ENCODE assay signal across 17 cellular contexts in the genomic region with DNA sequence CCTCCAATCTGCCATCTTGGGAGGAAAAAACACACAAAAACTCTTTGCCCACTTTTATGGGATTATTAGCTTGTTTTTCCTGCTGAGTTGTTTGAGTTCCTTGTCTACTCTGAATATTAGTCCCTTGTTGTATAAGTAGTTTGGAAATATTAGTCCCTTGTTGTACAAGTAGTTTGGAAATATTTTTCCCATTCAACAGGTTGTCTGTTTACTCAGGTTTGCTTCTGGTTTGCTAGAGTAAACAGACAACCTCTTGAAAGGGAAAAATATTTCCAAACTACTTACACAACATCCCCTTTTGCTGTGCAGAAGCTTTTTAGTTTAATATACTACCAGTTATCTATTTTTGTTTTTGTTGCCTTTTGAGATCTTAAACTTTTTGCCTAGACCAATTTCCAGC.
DNase-seq lines count a peak whose midpoint lies in the region; ATAC-seq, FAIRE-seq and TF ChIP-seq lines count a peak whose summit lies in the region.
"Had no signal": no experiment of that assay in that cellular context is flagged by ENCODE, and none has a peak within 500 bp of the region (broad histone marks: within the 10 kb centered on the region; RNA-seq: fewer than 3 reads in every experiment).

No MANE protein-coding gene starts in this region.

- POLR2A ChIA-PET in HepG2 (lab: Yijun Ruan, JAX) = no interaction called here

- no peak for TF ChIP-seq CTCF in HepG2 (CRISPR knock-in tag; IDR thresholded peaks at IDR 0.05)
- no peak for TF ChIP-seq CTCF in right lobe of liver (IDR thresholded peaks at IDR 0.05)
- no peak for TF ChIP-seq CTCF in LNCaP clone FGC (IDR thresholded peaks at IDR 0.05; ENCODE audit: control insufficient read depth, extremely low read depth, insufficient read depth)
- TF ChIP-seq CTCF in lower lobe of right lung (IDR thresholded peaks at IDR 0.05) = no peak
- no peak for TF ChIP-seq CTCF in upper lobe of right lung (IDR thresholded peaks at IDR 0.05)

- H3K4me3 ChIP-seq in HepG2 (replicated peaks in 1 of 3; ENCODE audit: insufficient read depth in 1 of 3, low read depth in 2 of 3, low read length in 3 of 3) (no peak overlapping the region), right lobe of liver (no peak overlapping the region), LNCaP clone FGC (ENCODE audit: low read depth, low read length) (no peak overlapping the region), lower lobe of right lung (no peak overlapping the region), upper lobe of right lung (no peak overlapping the region), neuronal stem cell (ENCODE audit: low read length in 2 of 2) (no peak overlapping the region)
- H3K4me3 ChIP-seq: A549, GM23248, HAP-1 had no signal

- no peaks in the 10 kb centered on the region for H3K79me1 ChIP-seq in neuronal stem cell (ENCODE audit: low read depth, low read length)

- no peak overlapping the region for H2BK12ac ChIP-seq in neuronal stem cell (ENCODE audit: low read length)

- peaks cover 34% of the 10 kb centered on the region for H3K4me1 ChIP-seq in HepG2 (ENCODE audit: insufficient read depth, low read length)
- no peaks in the 10 kb centered on the region for H3K4me1 ChIP-seq in right lobe of liver
- H3K4me1 ChIP-seq in lower lobe of right lung = no peaks in the 10 kb centered on the region
- no peaks in the 10 kb centered on the region for H3K4me1 ChIP-seq in upper lobe of right lung
- H3K4me1 ChIP-seq in neuronal stem cell (ENCODE audit: control insufficient read depth in 2 of 2, insufficient read depth in 1 of 2, low read depth in 1 of 2, low read length in 2 of 2) = no peaks in the 10 kb centered on the region
- H3K4me1 ChIP-seq: A549, HAP-1 had no signal

- H2AFZ ChIP-seq in HepG2 (ENCODE audit: low read length) (no peak overlapping the region), neuronal stem cell (ENCODE audit: low read length) (no peak overlapping the region)
- H2AFZ ChIP-seq: GM23248 had no signal

- no peak overlapping the region for H3K18ac ChIP-seq in neuronal stem cell (ENCODE audit: low read length)

- no peak overlapping the region for H3K4ac ChIP-seq in neuronal stem cell (ENCODE audit: low read length)

- H3K27ac ChIP-seq in HepG2 (ENCODE audit: extremely low read length, insufficient read depth, low read length) (no peak overlapping the region), right lobe of liver (no peak overlapping the region), lower lobe of right lung (no peak overlapping the region), upper lobe of right lung (no peak overlapping the region), neuronal stem cell (replicated peaks; ENCODE audit: low read length) (no peak overlapping the region)
- H3K27ac ChIP-seq: A549, GM23248 had no signal

- H3K9ac ChIP-seq in HepG2 (ENCODE audit: insufficient read depth, low read depth, low read length) = no peak overlapping the region
- H3K9ac ChIP-seq in neuronal stem cell (ENCODE audit: low read depth, low read length, poor library complexity) = no peak overlapping the region
- H3K9ac ChIP-seq: GM23248 had no signal

- H3K79me2 ChIP-seq in HepG2 (ENCODE audit: insufficient read depth, low read length) = no peaks in the 10 kb centered on the region

- intact Hi-C loops in HepG2 (cut with micrococcal nuclease; ENCODE audit: unreplicated experiment) (no loop called here), right lobe of liver (cut with DNase I) (no loop called here), lower lobe of right lung (cut with DNase I) (no loop called here), upper lobe of right lung (cut with DNase I) (no loop called here)

- no peaks in the 10 kb centered on the region for H4K20me1 ChIP-seq in HepG2 (ENCODE audit: insufficient read depth, low read length)

- H3K9me3 ChIP-seq in HepG2 (ENCODE audit: low read length) (no peaks in the 10 kb centered on the region; the same call in 1 of the 2 replicates), right lobe of liver (no peaks in the 10 kb centered on the region), lower lobe of right lung (no peaks in the 10 kb centered on the region), upper lobe of right lung (no peaks in the 10 kb centered on the region), neuronal stem cell (replicated peaks in 1 of 2; ENCODE audit: control insufficient read depth in 2 of 2, insufficient read depth in 1 of 2, low read depth in 1 of 2, low read length in 2 of 2) (no peaks in the 10 kb centered on the region)
- H3K9me3 ChIP-seq: A549 had no signal

- TF ChIP-seq POLR2A in HepG2 (IDR thresholded peaks at IDR 0.05; ENCODE audit: insufficient read depth in 1 of 2, low read depth in 2 of 2, low read length in 2 of 2) (no peak), right lobe of liver (IDR thresholded peaks at IDR 0.05) (no peak)

- no peak overlapping the region for H2BK120ac ChIP-seq in neuronal stem cell (ENCODE audit: low read depth, low read length)

- TF ChIP-seq RAD21 in HepG2 (CRISPR knock-in tag; IDR thresholded peaks at IDR 0.05) = no peak

- DNase-seq in HepG2 (ENCODE audit: low spot score) (peak; percentile 20), right lobe of liver (no peak), LNCaP clone FGC (ENCODE audit: low read depth) (peak; percentile 18), lower lobe of right lung (no peak), upper lobe of right lung (no peak), neuronal stem cell (ENCODE audit: low spot score) (no peak), SIG-M5 treated with dmso at 0.1 percent for 504 hours (lab: John Stamatoyannopoulos, UW; ENCODE audit: unreplicated experiment) (no peak)
- no peak for DNase-seq in effector CD4-positive, alpha-beta T cell
- DNase-seq: AML-193; Calu3; CD4-positive, alpha-beta T cell; GM23248; KG1 had no signal

- H2AK5ac ChIP-seq in neuronal stem cell (ENCODE audit: low read depth, low read length) = no peak overlapping the region

- H3K36me3 ChIP-seq in HepG2 (replicated peaks in 1 of 2; ENCODE audit: control insufficient read depth in 1 of 2, insufficient read depth in 2 of 2, low read length in 2 of 2) (no peaks in the 10 kb centered on the region), right lobe of liver (no peaks in the 10 kb centered on the region), lower lobe of right lung (no peaks in the 10 kb centered on the region), upper lobe of right lung (no peaks in the 10 kb centered on the region), neuronal stem cell (replicated peaks in 1 of 2; ENCODE audit: control insufficient read depth in 2 of 2, insufficient read depth in 2 of 2, low read length in 2 of 2) (no peaks in the 10 kb centered on the region)
- H3K36me3 ChIP-seq: HAP-1 had no signal

- TF ChIP-seq EP300 in HepG2 (IDR thresholded peaks at IDR 0.05; ENCODE audit: low read depth in 2 of 2, low read length in 2 of 2) = no peak
- no peak for TF ChIP-seq EP300 in HepG2 (CRISPR knock-in tag; IDR thresholded peaks at IDR 0.05; ENCODE audit: borderline replicate concordance)

- in situ Hi-C loops in HepG2 (cut with HindIII; ENCODE audit: extremely low pct_ligation_motif_present, low pct_unique_long_range_greater_than_20kb) = no loop called here

- BruUV-seq in HepG2 (replicated peaks; lab: Mats Ljungman, UMichigan) = no TSS peak

- CTCF ChIA-PET in HepG2 (lab: Yijun Ruan, JAX; ENCODE audit: low intra/inter-chr PET ratio, low total read pairs) = interaction anchor here (0.5 kb wide), 1 partner anchor 143 kb away, joined by 3 read pairs; no protein-coding TSS in a partner anchor

- no peak overlapping the region for H3K14ac ChIP-seq in neuronal stem cell (ENCODE audit: low read length)

- ATAC-seq in HepG2 (no peak), right lobe of liver (no peak), lower lobe of right lung (peak; percentile 56 to 70), upper lobe of right lung (peak; percentile 46)
- ATAC-seq: A549 had no signal

- no peak for FAIRE-seq in HepG2 (lab: Jason Lieb, UNC)
- FAIRE-seq: A549, G401.6, GM12891 had no signal

- no peak overlapping the region for H4K8ac ChIP-seq in neuronal stem cell (ENCODE audit: low read depth, low read length)

- H3K23ac ChIP-seq in neuronal stem cell (ENCODE audit: low read depth, low read length, poor library complexity) = no peak overlapping the region

- H2BK5ac ChIP-seq in neuronal stem cell (ENCODE audit: low read length) = no peak overlapping the region

- H3K4me2 ChIP-seq in HepG2 (ENCODE audit: low read depth, low read length) = no peak overlapping the region
- H3K4me2 ChIP-seq in neuronal stem cell (ENCODE audit: insufficient read depth, low read length, poor library complexity, severe bottlenecking) = no peak overlapping the region
- H3K4me2 ChIP-seq: A549 had no signal

- H4K91ac ChIP-seq in neuronal stem cell (ENCODE audit: low read depth, low read length, poor library complexity) = no peak overlapping the region

- H2BK15ac ChIP-seq in neuronal stem cell (ENCODE audit: low read length) = no peak overlapping the region

- no peaks in the 10 kb centered on the region for H3K27me3 ChIP-seq in HepG2 (ENCODE audit: control insufficient read depth in 1 of 2, insufficient read depth in 2 of 2, low read length in 2 of 2)
- H3K27me3 ChIP-seq in right lobe of liver = no peaks in the 10 kb centered on the region
- H3K27me3 ChIP-seq in lower lobe of right lung (ENCODE audit: low read depth) = no peaks in the 10 kb centered on the region
- H3K27me3 ChIP-seq in upper lobe of right lung = no peaks in the 10 kb centered on the region
- no peaks in the 10 kb centered on the region for H3K27me3 ChIP-seq in neuronal stem cell (ENCODE audit: control insufficient read depth in 3 of 3, insufficient read depth in 3 of 3, low read depth in 1 of 3, low read length in 3 of 3)

TF ChIP-seq in HepG2, 621 proteins besides CTCF, POLR2A, EP300 and RAD21 (continues in another document):
- TF ChIP-seq ZIK1 (CRISPR knock-in tag; IDR thresholded peaks at IDR 0.05; ENCODE audit: borderline replicate concordance, low read depth) = no peak
- peak; percentile 54; the same call in 1 of the 2 replicates for TF ChIP-seq FOXA3 (CRISPR knock-in tag; IDR thresholded peaks at IDR 0.05)
- TF ChIP-seq FOXP1 (IDR thresholded peaks at IDR 0.05) = no peak
- TF ChIP-seq FOXP1 (CRISPR knock-in tag; IDR thresholded peaks at IDR 0.05) = peak; percentile 44; the same call in 1 of the 2 replicates
- no peak for TF ChIP-seq GATAD1 (CRISPR knock-in tag; IDR thresholded peaks at IDR 0.05)
- no peak for TF ChIP-seq TBX3 (IDR thresholded peaks at IDR 0.05; ENCODE audit: borderline replicate concordance)
- peak; percentile 12; the same call in 1 of the 2 replicates for TF ChIP-seq SOX5 (CRISPR knock-in tag; IDR thresholded peaks at IDR 0.05; ENCODE audit: borderline replicate concordance)
- peak; percentile 61 for TF ChIP-seq GATAD2A (CRISPR knock-in tag; IDR thresholded peaks at IDR 0.05)
- TF ChIP-seq FOXJ3 (CRISPR knock-in tag; IDR thresholded peaks at IDR 0.05; ENCODE audit: borderline replicate concordance) = 0 out of 2 replicates have a peak, but pooled peaks have one; percentile 18

Comparison
In these comparisons a context has a peak if more than half of its experiments do, and no peak if none do; other contexts are left out.
1. DNase-seq: peak in HepG2 (single experiment) and LNCaP clone FGC (single experiment); none in right lobe of liver (0 of 3), lower lobe of right lung (single experiment), upper lobe of right lung (single experiment), neuronal stem cell (single experiment), SIG-M5 treated with dmso at 0.1 percent for 504 hours (single experiment) and effector CD4-positive, alpha-beta T cell (single experiment).
2. ATAC-seq: peak in lower lobe of right lung (2 of 2) and upper lobe of right lung (single experiment); none in HepG2 (single experiment) and right lobe of liver (0 of 4).